18 cellular contexts compared by ENCODE assay signal in the genomic region with DNA sequence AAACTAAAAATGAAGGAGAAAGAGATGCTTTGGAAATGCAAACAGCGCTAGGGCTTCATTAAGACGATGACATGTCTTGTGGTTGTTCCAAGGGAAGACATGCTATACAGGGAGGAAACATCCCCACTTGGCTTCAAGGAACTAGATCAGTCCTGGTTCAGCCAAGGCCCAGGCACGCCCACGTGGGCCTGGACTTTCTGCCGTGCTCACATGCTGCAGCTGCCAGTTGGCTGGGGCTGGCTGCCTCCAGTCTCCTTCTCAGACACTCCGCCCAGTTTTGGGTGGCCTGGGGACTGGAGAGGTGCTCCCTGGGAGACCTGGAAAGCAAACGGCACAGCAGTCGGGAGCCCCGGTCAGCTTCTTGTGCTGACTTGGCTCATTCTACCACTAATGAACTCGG.
DNase-seq lines count a peak whose midpoint lies in the region; ATAC-seq and TF ChIP-seq lines count a peak whose summit lies in the region.
"Had no signal": no experiment of that assay in that cellular context is flagged by ENCODE, and none has a peak within 500 bp of the region (broad histone marks: within the 10 kb centered on the region; RNA-seq: fewer than 3 reads in every experiment).

No MANE protein-coding gene starts in this region.

- H3K27me3 Mint-ChIP-seq in chondrocyte (ENCODE audit: low read depth): no peaks in the 10 kb centered on the region
- H3K27me3 Mint-ChIP-seq: activated CD4-positive, alpha-beta memory T cell treated with anti-CD3 and anti-CD28 coated beads for 36 hours had no signal

- H3K36me3 ChIP-seq in upper lobe of right lung: no peaks in the 10 kb centered on the region
- H3K36me3 ChIP-seq: thoracic aorta had no signal

- no peak overlapping the region for H3K4me3 Mint-ChIP-seq in chondrocyte (ENCODE audit: unreplicated experiment)
- H3K4me3 Mint-ChIP-seq: activated CD4-positive, alpha-beta memory T cell treated with anti-CD3 and anti-CD28 coated beads for 36 hours; nephron; WTC11 had no signal

- peak; percentile 88 for ATAC-seq in Right ventricle myocardium superior (ENCODE audit: poor library complexity)
- ATAC-seq in upper lobe of right lung: peak; percentile 32
- ATAC-seq in HG03432 (IDR thresholded peaks at IDR 0.05; ENCODE audit: unreplicated experiment): no peak
- ATAC-seq: WTC11 had no signal

- H3K27me3 ChIP-seq in upper lobe of right lung: no peaks in the 10 kb centered on the region

- DNase-seq in chondrocyte (ENCODE audit: low spot score) (peak; percentile 79), Right ventricle myocardium superior (peak; percentile 87), mucosa of gallbladder (ENCODE audit: low spot score) (peak; percentile 49), upper lobe of right lung (no peak), EL (no peak), activated gamma-delta T cell (lab: John Stamatoyannopoulos, UW) (no peak)
- DNase-seq: activated CD4-positive, alpha-beta memory T cell treated with anti-CD3 and anti-CD28 coated beads for 36 hours; activated naive CD4-positive, alpha-beta T cell treated with anti-CD3 and anti-CD28 coated beads, Interleukin-2, amount 50 U/mL, for 16 hours; activated T-cell treated with anti-CD3 and anti-CD28 coated beads for 4 hours; effector memory CD4-positive, alpha-beta T cell; H7; hippocampal formation; NCI-H1417 treated with DMSO at 0.1 percent for 48 hours; OCI-M1 had no signal

- no peak overlapping the region for H3K4me3 ChIP-seq in upper lobe of right lung
- H3K4me3 ChIP-seq: thoracic aorta had no signal

- intact Hi-C loops in Right ventricle myocardium superior (cut with DNase I) (no loop called here), upper lobe of right lung (cut with DNase I) (no loop called here)

- H3K27ac Mint-ChIP-seq in chondrocyte (ENCODE audit: unreplicated experiment): no peak overlapping the region
- H3K27ac Mint-ChIP-seq: activated CD4-positive, alpha-beta memory T cell treated with anti-CD3 and anti-CD28 coated beads for 36 hours; WTC11 had no signal

- no peak overlapping the region for H3K27ac ChIP-seq in upper lobe of right lung
- H3K27ac ChIP-seq: thoracic aorta had no signal

- TF ChIP-seq CTCF in chondrocyte (IDR thresholded peaks at IDR 0.05) (no peak), upper lobe of right lung (IDR thresholded peaks at IDR 0.05) (no peak)

- H3K4me1 ChIP-seq in upper lobe of right lung: no peaks in the 10 kb centered on the region

- peaks cover 17% of the 10 kb centered on the region for H3K36me3 Mint-ChIP-seq in chondrocyte (ENCODE audit: low read depth)
- H3K36me3 Mint-ChIP-seq: activated CD4-positive, alpha-beta memory T cell treated with anti-CD3 and anti-CD28 coated beads for 36 hours had no signal

- H3K9me3 Mint-ChIP-seq in chondrocyte (ENCODE audit: low read depth): peaks cover 13% of the 10 kb centered on the region

- no peaks in the 10 kb centered on the region for H3K9me3 ChIP-seq in upper lobe of right lung
- H3K9me3 ChIP-seq: thoracic aorta had no signal

- H3K4me1 Mint-ChIP-seq in chondrocyte (ENCODE audit: low read depth): peaks cover 24% of the 10 kb centered on the region

Comparison
In these comparisons a context has a peak if more than half of its experiments do, and no peak if none do; other contexts are left out.
1. DNase-seq: peak in chondrocyte (single experiment), Right ventricle myocardium superior (single experiment) and mucosa of gallbladder (single experiment); none in upper lobe of right lung (single experiment), EL (single experiment) and activated gamma-delta T cell (single experiment).